1 cellular context compared by ENCODE assay signal in genomic region chr11:119666463-119667131, GRCh38.
TF ChIP-seq lines count a peak whose summit lies in the region.

No MANE protein-coding gene starts in this region.

TF ChIP-seq in HepG2, 621 proteins besides CTCF, POLR2A, EP300 and RAD21 (continued from another document and continues in another):
- no peak for TF ChIP-seq ZNF609 (CRISPR knock-in tag; IDR thresholded peaks at IDR 0.05; ENCODE audit: borderline replicate concordance)
- no peak for TF ChIP-seq CREM (IDR thresholded peaks at IDR 0.05)
- TF ChIP-seq CREM (CRISPR knock-in tag; IDR thresholded peaks at IDR 0.05) = no peak
- TF ChIP-seq ZBTB10 (CRISPR knock-in tag; IDR thresholded peaks at IDR 0.05; ENCODE audit: borderline replicate concordance) = no peak
- peak; percentile 35; the same call in 1 of the 2 replicates for TF ChIP-seq IKZF5 (CRISPR knock-in tag; IDR thresholded peaks at IDR 0.05)
- TF ChIP-seq ZBTB37 (CRISPR knock-in tag; IDR thresholded peaks at IDR 0.05) = no peak
- TF ChIP-seq UBTF (CRISPR knock-in tag; IDR thresholded peaks at IDR 0.05) = peak; percentile 51; the same call in 1 of the 2 replicates
- peak; percentile 74; the same call in 1 of the 2 replicates for TF ChIP-seq ZNF691 (CRISPR knock-in tag; IDR thresholded peaks at IDR 0.05; ENCODE audit: borderline replicate concordance, low read depth)
- TF ChIP-seq ZBTB49 (CRISPR knock-in tag; IDR thresholded peaks at IDR 0.05; ENCODE audit: borderline replicate concordance) = no peak
- TF ChIP-seq SALL1 (CRISPR knock-in tag; IDR thresholded peaks at IDR 0.05) = peak; percentile 49; the same call in 1 of the 2 replicates
- TF ChIP-seq ETV5 (CRISPR knock-in tag; IDR thresholded peaks at IDR 0.05; ENCODE audit: borderline replicate concordance) = no peak
- TF ChIP-seq ZNF652 (CRISPR knock-in tag; IDR thresholded peaks at IDR 0.05; ENCODE audit: borderline replicate concordance, low read depth) = peak; percentile 81; the same call in 1 of the 2 replicates
- no peak for TF ChIP-seq E2F5 (CRISPR knock-in tag; conservative IDR thresholded peaks at IDR 0.05)
- TF ChIP-seq ZSCAN12 (CRISPR knock-in tag; IDR thresholded peaks at IDR 0.05) = no peak
- TF ChIP-seq DDIT3 (CRISPR knock-in tag; IDR thresholded peaks at IDR 0.05) = no peak
- no peak for TF ChIP-seq ZNF883 (CRISPR knock-in tag; IDR thresholded peaks at IDR 0.05; ENCODE audit: not compliant biosample characterization)
- no peak for TF ChIP-seq SOX5 (CRISPR knock-in tag; IDR thresholded peaks at IDR 0.05; ENCODE audit: borderline replicate concordance)
- TF ChIP-seq THRA (CRISPR knock-in tag; IDR thresholded peaks at IDR 0.05; ENCODE audit: borderline replicate concordance) = peak; percentile 78
- TF ChIP-seq ARID5B (CRISPR knock-in tag; IDR thresholded peaks at IDR 0.05) = 0 out of 2 replicates have a peak, but pooled peaks have one; percentile 12
- TF ChIP-seq ARNT2 (CRISPR knock-in tag; IDR thresholded peaks at IDR 0.05; ENCODE audit: low read depth) = no peak
- no peak for TF ChIP-seq ZNF205 (CRISPR knock-in tag; IDR thresholded peaks at IDR 0.05)
- TF ChIP-seq SIX1 (CRISPR knock-in tag; IDR thresholded peaks at IDR 0.05; ENCODE audit: borderline replicate concordance) = no peak
- no peak for TF ChIP-seq RFX1 (IDR thresholded peaks at IDR 0.05)
- no peak; the same call in 1 of the 2 replicates for TF ChIP-seq ZNF580 (CRISPR knock-in tag; IDR thresholded peaks at IDR 0.05; ENCODE audit: borderline replicate concordance, low read depth)
- peak; percentile 65; the same call in 1 of the 2 replicates for TF ChIP-seq SMAD1 (CRISPR knock-in tag; IDR thresholded peaks at IDR 0.05; ENCODE audit: borderline replicate concordance, low read depth)
- no peak for TF ChIP-seq DBP (CRISPR knock-in tag; IDR thresholded peaks at IDR 0.05; ENCODE audit: not compliant biosample characterization)
- no peak for TF ChIP-seq ZNF121 (CRISPR knock-in tag; IDR thresholded peaks at IDR 0.05)
